In genomic region chr12:131911851-131912525, GRCh38 we compare ENCODE assay signal across 19 cellular contexts. TPM values are rescaled to one million over a fixed set of nuclear protein-coding genes. Genes with fewer than 3 reads are reported as not detected.
DNase-seq lines count a peak whose midpoint lies in the region; ATAC-seq, FAIRE-seq and TF ChIP-seq lines count a peak whose summit lies in the region.
"Had no signal": no experiment of that assay in that cellular context is flagged by ENCODE, and none has a peak within 500 bp of the region (broad histone marks: within the 10 kb centered on the region; RNA-seq: fewer than 3 reads in every experiment).

No MANE protein-coding gene starts in this region.

- H2AFZ ChIP-seq in GM23248: no peak overlapping the region
- H2AFZ ChIP-seq: PC-9 had no signal

- TF ChIP-seq POLR2A in adrenal gland (IDR thresholded peaks at IDR 0.05) (no peak), sigmoid colon (IDR thresholded peaks at IDR 0.05) (no peak), vagina (IDR thresholded peaks at IDR 0.05) (no peak)

- no peak for FAIRE-seq in pancreas (lab: Jason Lieb, UNC)
- FAIRE-seq: GM18507, GM19239 had no signal

- H3K36me3 Mint-ChIP-seq in activated CD4-positive, alpha-beta T cell treated with anti-CD3 and anti-CD28 coated beads for 36 hours (ENCODE audit: low read depth): no peaks in the 10 kb centered on the region
- H3K36me3 Mint-ChIP-seq: activated naive CD8-positive, alpha-beta T cell treated with anti-CD3 and anti-CD28 coated beads, Interleukin-2, amount 10 ng/mL, durations not matched to agents 7 days and 5 days had no signal

- H3K4me1 Mint-ChIP-seq in activated CD4-positive, alpha-beta T cell treated with anti-CD3 and anti-CD28 coated beads for 36 hours: no peaks in the 10 kb centered on the region
- H3K4me1 Mint-ChIP-seq: activated naive CD8-positive, alpha-beta T cell treated with anti-CD3 and anti-CD28 coated beads, Interleukin-2, amount 10 ng/mL, durations not matched to agents 7 days and 5 days; B cell had no signal

- peak in 1 of 6 experiments; percentile 28 for TF ChIP-seq CTCF in adrenal gland (IDR thresholded peaks at IDR 0.05)
- TF ChIP-seq CTCF in fibroblast of villous mesenchyme (IDR thresholded peaks at IDR 0.05; ENCODE audit: insufficient read depth, low read depth, low read length): peak; percentile 6
- no peak for TF ChIP-seq CTCF in sigmoid colon (IDR thresholded peaks at IDR 0.05)
- no peak for TF ChIP-seq CTCF in vagina (IDR thresholded peaks at IDR 0.05)
- no peak for TF ChIP-seq CTCF in pancreas (IDR thresholded peaks at IDR 0.05)

- POLR2A ChIA-PET in activated CD4-positive, alpha-beta T cell treated with anti-CD3 and anti-CD28 coated beads for 36 hours (lab: Charles Lee): no interaction called here

- ATAC-seq in activated CD4-positive, alpha-beta T cell treated with anti-CD3 and anti-CD28 coated beads for 36 hours: no peak
- no peak for ATAC-seq in GM21515 (IDR thresholded peaks at IDR 0.05; ENCODE audit: unreplicated experiment)
- ATAC-seq in pancreas: no peak
- ATAC-seq: activated CD8-positive, alpha-beta T cell treated with anti-CD3 and anti-CD28 coated beads for 36 hours; activated T-cell treated with anti-CD3 and anti-CD28 coated beads, Interleukin-2, amount 50 U/mL, for 72 hours had no signal

- 0 out of 2 replicates have a peak, but pooled peaks cover 5% of the 10 kb centered on the region for H3K79me2 ChIP-seq in GM23248 (ENCODE audit: insufficient read depth)

- H3K4me2 ChIP-seq in GM23248 (ENCODE audit: unreplicated experiment): peak overlapping the region; percentile 3
- H3K4me2 ChIP-seq: PC-9 had no signal

- H3K36me3 ChIP-seq in GM23248 (ENCODE audit: low read depth) (0 out of 2 replicates have a peak, but pooled peaks cover 6% of the 10 kb centered on the region), adrenal gland (replicated peaks in 1 of 2) (peaks cover 0 to 84% of the 10 kb centered on the region in 2 donors), sigmoid colon (peaks cover 69 to 99% (median 87%) of the 10 kb centered on the region in 4 donors), vagina (peaks cover 0 to 84% of the 10 kb centered on the region in 2 donors), pancreas (peaks cover 0 to 98% (median 73%) of the 10 kb centered on the region in 3 donors)

- no peaks in the 10 kb centered on the region for H3K9me3 Mint-ChIP-seq in activated CD4-positive, alpha-beta T cell treated with anti-CD3 and anti-CD28 coated beads for 36 hours (ENCODE audit: low read depth)
- H3K9me3 Mint-ChIP-seq: activated CD8-positive, alpha-beta T cell treated with anti-CD3 and anti-CD28 coated beads for 36 hours; activated naive CD8-positive, alpha-beta T cell treated with anti-CD3 and anti-CD28 coated beads, Interleukin-2, amount 10 ng/mL, durations not matched to agents 7 days and 5 days; activated T-cell treated with anti-CD3 and anti-CD28 coated beads, Interleukin-2, amount 50 U/mL, for 72 hours had no signal

- H3K27me3 ChIP-seq in GM23248 (replicated peaks; ENCODE audit: insufficient read depth) (no peaks in the 10 kb centered on the region), adrenal gland (no peaks in the 10 kb centered on the region), sigmoid colon (no peaks in the 10 kb centered on the region), vagina (no peaks in the 10 kb centered on the region), pancreas (no peaks in the 10 kb centered on the region)

- TF ChIP-seq EP300 in sigmoid colon (IDR thresholded peaks at IDR 0.05): no peak

- H3K4me3 Mint-ChIP-seq in activated CD4-positive, alpha-beta T cell treated with anti-CD3 and anti-CD28 coated beads for 36 hours: no peak overlapping the region
- H3K4me3 Mint-ChIP-seq: activated CD8-positive, alpha-beta T cell treated with anti-CD3 and anti-CD28 coated beads for 36 hours; activated naive CD8-positive, alpha-beta T cell treated with anti-CD3 and anti-CD28 coated beads, Interleukin-2, amount 10 ng/mL, durations not matched to agents 7 days and 5 days; activated T-cell treated with anti-CD3 and anti-CD28 coated beads, Interleukin-2, amount 50 U/mL, for 72 hours; B cell had no signal

- no peaks in the 10 kb centered on the region for H4K20me1 ChIP-seq in GM23248 (ENCODE audit: insufficient read depth)

- DNase-seq in GM23248 (no peak), adrenal gland (no peak), fibroblast of villous mesenchyme (ENCODE audit: low read depth) (no peak), sigmoid colon (peak; percentile 65), vagina (ENCODE audit: extremely low spot score in 2 of 2) (no peak), pancreas (no peak)
- DNase-seq in activated CD4-positive, alpha-beta T cell treated with anti-CD3 and anti-CD28 coated beads for 36 hours: no peak
- DNase-seq: activated CD8-positive, alpha-beta T cell treated with anti-CD3 and anti-CD28 coated beads for 36 hours; activated naive CD8-positive, alpha-beta T cell treated with anti-CD3 and anti-CD28 coated beads, Interleukin-2, amount 10 ng/mL, durations not matched to agents 7 days and 5 days; activated T-cell treated with anti-CD3 and anti-CD28 coated beads, Interleukin-2, amount 50 U/mL, for 72 hours; DMS153; NCI-H526 treated with DMSO at 0.1 percent for 48 hours; stimulated activated CD4-positive, alpha-beta T cell treated with anti-CD3 and anti-CD28 coated beads, Interleukin-15, amount 100 ng/mL, for 24 hours had no signal

- 69 to 70% methylated on average over 20 to 23 of the region's 23 CpGs for WGBS in GM23248 (ENCODE audit: low coverage in 1 of 2, low lambda C conversion rate in 2 of 2, missing lambda C conversion rate in 2 of 2), 2 experiments
- 54 to 63% (median 55%) methylated on average over 11 to 23 of the region's 23 CpGs for WGBS in adrenal gland, 4 donors
- 88 to 89% methylated on average over 23 of the region's 23 CpGs for WGBS in sigmoid colon, 2 donors
- WGBS in pancreas, 2 donors: 81 to 88% methylated on average over 23 of the region's 23 CpGs

- H3K4me3 ChIP-seq in GM23248: no peak overlapping the region
- H3K4me3 ChIP-seq in adrenal gland: no peak overlapping the region
- H3K4me3 ChIP-seq in fibroblast of villous mesenchyme (ENCODE audit: low read depth, low read length): no peak overlapping the region
- H3K4me3 ChIP-seq in sigmoid colon: no peak overlapping the region
- no peak overlapping the region for H3K4me3 ChIP-seq in vagina
- H3K4me3 ChIP-seq in pancreas: no peak overlapping the region
- H3K4me3 ChIP-seq: coronary artery, PC-9 had no signal

- no peaks in the 10 kb centered on the region for H3K9me2 ChIP-seq in GM23248 (ENCODE audit: insufficient read depth)

- no peaks in the 10 kb centered on the region for H3K27me3 Mint-ChIP-seq in activated CD4-positive, alpha-beta T cell treated with anti-CD3 and anti-CD28 coated beads for 36 hours
- H3K27me3 Mint-ChIP-seq: activated CD8-positive, alpha-beta T cell treated with anti-CD3 and anti-CD28 coated beads for 36 hours; activated naive CD8-positive, alpha-beta T cell treated with anti-CD3 and anti-CD28 coated beads, Interleukin-2, amount 10 ng/mL, durations not matched to agents 7 days and 5 days; B cell had no signal

- H3K4me1 ChIP-seq in GM23248 (ENCODE audit: insufficient read depth) (peaks cover 8% of the 10 kb centered on the region; the same call in 1 of the 2 replicates), adrenal gland (replicated peaks in 1 of 2) (peaks cover 12 to 34% of the 10 kb centered on the region in 2 donors), sigmoid colon (peaks cover 0 to 19% (median 15%) of the 10 kb centered on the region in 4 donors), vagina (peaks cover 10% of the 10 kb centered on the region), pancreas (peaks cover 0 to 6% (median 0%) of the 10 kb centered on the region in 3 donors)

- 0 out of 2 replicates have a peak overlapping the region, but pooled peaks have one; percentile 22 for H3K9ac ChIP-seq in GM23248

- H3F3A ChIP-seq in GM23248 (ENCODE audit: insufficient read depth): no peaks in the 10 kb centered on the region

- H3K27ac ChIP-seq in GM23248: 0 out of 2 replicates have a peak overlapping the region, but pooled peaks have one; percentile 19
- H3K27ac ChIP-seq in adrenal gland: peak overlapping the region in 4 of 5 donors; percentile 26 to 81 (median 60)
- H3K27ac ChIP-seq in sigmoid colon: peak overlapping the region; percentile 44 to 77 (median 71)
- H3K27ac ChIP-seq in vagina: no peak overlapping the region
- peak overlapping the region in 2 of 4 donors; percentile 62 to 64 for H3K27ac ChIP-seq in pancreas
- H3K27ac ChIP-seq: PC-9 had no signal

- intact Hi-C loops in adrenal gland (cut with DNase I) (no loop called here), sigmoid colon (cut with DNase I) (no loop called here), vagina (cut with DNase I) (no loop called here), pancreas (cut with DNase I) (no loop called here)
- intact Hi-C loops in activated CD4-positive, alpha-beta T cell treated with anti-CD3 and anti-CD28 coated beads for 36 hours (cut with DNase I, micrococcal nuclease): no loop called here

- CTCF ChIA-PET in activated CD4-positive, alpha-beta T cell treated with anti-CD3 and anti-CD28 coated beads for 36 hours (lab: Charles Lee): interaction anchor here (0.7 kb wide), 1 partner anchor 157 kb away, joined by 3 read pairs; no protein-coding TSS in a partner anchor

- in situ Hi-C loops in GM23248 (cut with MboI): no loop called here

- H3K9me3 ChIP-seq in GM23248 (ENCODE audit: low read depth) (no peaks in the 10 kb centered on the region), adrenal gland (replicated peaks in 1 of 3) (no peaks in the 10 kb centered on the region), sigmoid colon (no peaks in the 10 kb centered on the region), vagina (no peaks in the 10 kb centered on the region), pancreas (no peaks in the 10 kb centered on the region)

- H3K27ac Mint-ChIP-seq in activated CD4-positive, alpha-beta T cell treated with anti-CD3 and anti-CD28 coated beads for 36 hours: no peak overlapping the region
- H3K27ac Mint-ChIP-seq: activated CD8-positive, alpha-beta T cell treated with anti-CD3 and anti-CD28 coated beads for 36 hours; activated naive CD8-positive, alpha-beta T cell treated with anti-CD3 and anti-CD28 coated beads, Interleukin-2, amount 10 ng/mL, durations not matched to agents 7 days and 5 days; activated T-cell treated with anti-CD3 and anti-CD28 coated beads, Interleukin-2, amount 50 U/mL, for 72 hours; B cell had no signal

RNA-seq across cellular contexts. Expression of gene PUS1, which starts 17.1 kb away (rescaled TPM):
- 13.9 and 18.9 TPM in 2 replicates for total RNA-seq in GM23248 (2014; rRNA removed; shearing (Covaris generic))
- polyA plus RNA-seq in GM23248 (2016; fragmentation: Nextera tagmentation; extraction: Ambion mirVana): 13.0 and 14.0 TPM in 2 replicates
- total RNA-seq in adrenal gland: 10 to 100 TPM in 7 of 8 donors, 1 to 10 TPM in 1; 10.0 to 46.5 (median 24.5) TPM
- polyA plus RNA-seq in adrenal gland: 10 to 100 TPM; 11.7 to 57.4 (median 56.0) TPM
- total RNA-seq in fibroblast of villous mesenchyme: 10.0 and 13.0 TPM in 2 replicates
- 10 to 100 TPM in 1 of 4 donors, 1 to 10 TPM in 3; 7.6 to 15.6 (median 8.9) TPM for total RNA-seq in sigmoid colon
- polyA plus RNA-seq in sigmoid colon: 10 to 100 TPM in 1 of 3 donors, 1 to 10 TPM in 2; 9.0 to 33.8 (median 9.7) TPM
- total RNA-seq in vagina: 37.6 TPM
- total RNA-seq in activated CD4-positive, alpha-beta T cell treated with anti-CD3 and anti-CD28 coated beads for 36 hours: 10 to 100 TPM; 37.8 to 56.5 TPM
- 10 to 100 TPM in 4 of 6 donors, 1 to 10 TPM in 2; 7.6 to 16.5 (median 13.2) TPM for total RNA-seq in pancreas
- polyA plus RNA-seq in pancreas: 10 to 100 TPM; 31.7 to 35.4 TPM

RNA-seq across cellular contexts. Expression of gene ULK1, which starts 17.6 kb away (rescaled TPM):
- 6.9 and 7.1 TPM in 2 replicates for total RNA-seq in GM23248 (2014; rRNA removed; shearing (Covaris generic))
- polyA plus RNA-seq in GM23248 (2016; fragmentation: Nextera tagmentation; extraction: Ambion mirVana) (4.0 TPM in 2 replicates), adrenal gland (100 to 1,000 TPM in 1 of 3 donors, 10 to 100 TPM in 1, 1 to 10 TPM in 1; 2.9 to 123 (median 54.0) TPM), sigmoid colon (10 to 100 TPM in 1 of 3 donors, 1 to 10 TPM in 2; 5.3 to 17.5 (median 5.4) TPM), pancreas (100 to 1,000 TPM in 1 of 2 donors, 10 to 100 TPM in 1; 74.4 to 106 TPM)
- total RNA-seq in adrenal gland (10 to 100 TPM; 26.6 to 82.1 (median 29.9) TPM), fibroblast of villous mesenchyme (9.3 and 11.7 TPM in 2 replicates), sigmoid colon (10 to 100 TPM; 13.2 to 29.1 (median 18.6) TPM), vagina (33.1 TPM), pancreas (10 to 100 TPM; 23.3 to 71.7 (median 43.1) TPM)
- 10 to 100 TPM; 12.9 to 14.4 TPM for total RNA-seq in activated CD4-positive, alpha-beta T cell treated with anti-CD3 and anti-CD28 coated beads for 36 hours

RNA-seq across cellular contexts. Expression of gene EP400, which starts 37.8 kb away (rescaled TPM):
- 8.6 and 9.6 TPM in 2 replicates for total RNA-seq in GM23248 (2014; rRNA removed; shearing (Covaris generic))
- polyA plus RNA-seq in GM23248 (2016; fragmentation: Nextera tagmentation; extraction: Ambion mirVana) (9.3 and 9.4 TPM in 2 replicates), adrenal gland (10 to 100 TPM; 22.5 to 43.2 (median 28.6) TPM), sigmoid colon (10 to 100 TPM in 1 of 3 donors, 1 to 10 TPM in 2; 3.2 to 22.3 (median 4.2) TPM), pancreas (10 to 100 TPM; 15.9 to 22.8 TPM)
- total RNA-seq in adrenal gland (10 to 100 TPM; 14.5 to 42.4 (median 29.5) TPM), fibroblast of villous mesenchyme (13.0 and 13.2 TPM in 2 replicates), sigmoid colon (10 to 100 TPM; 14.5 to 35.7 (median 18.8) TPM), vagina (35.6 TPM), pancreas (10 to 100 TPM; 16.1 to 24.3 (median 16.7) TPM)
- 10 to 100 TPM; 46.4 to 51.3 TPM for total RNA-seq in activated CD4-positive, alpha-beta T cell treated with anti-CD3 and anti-CD28 coated beads for 36 hours
